In the genomic region with DNA sequence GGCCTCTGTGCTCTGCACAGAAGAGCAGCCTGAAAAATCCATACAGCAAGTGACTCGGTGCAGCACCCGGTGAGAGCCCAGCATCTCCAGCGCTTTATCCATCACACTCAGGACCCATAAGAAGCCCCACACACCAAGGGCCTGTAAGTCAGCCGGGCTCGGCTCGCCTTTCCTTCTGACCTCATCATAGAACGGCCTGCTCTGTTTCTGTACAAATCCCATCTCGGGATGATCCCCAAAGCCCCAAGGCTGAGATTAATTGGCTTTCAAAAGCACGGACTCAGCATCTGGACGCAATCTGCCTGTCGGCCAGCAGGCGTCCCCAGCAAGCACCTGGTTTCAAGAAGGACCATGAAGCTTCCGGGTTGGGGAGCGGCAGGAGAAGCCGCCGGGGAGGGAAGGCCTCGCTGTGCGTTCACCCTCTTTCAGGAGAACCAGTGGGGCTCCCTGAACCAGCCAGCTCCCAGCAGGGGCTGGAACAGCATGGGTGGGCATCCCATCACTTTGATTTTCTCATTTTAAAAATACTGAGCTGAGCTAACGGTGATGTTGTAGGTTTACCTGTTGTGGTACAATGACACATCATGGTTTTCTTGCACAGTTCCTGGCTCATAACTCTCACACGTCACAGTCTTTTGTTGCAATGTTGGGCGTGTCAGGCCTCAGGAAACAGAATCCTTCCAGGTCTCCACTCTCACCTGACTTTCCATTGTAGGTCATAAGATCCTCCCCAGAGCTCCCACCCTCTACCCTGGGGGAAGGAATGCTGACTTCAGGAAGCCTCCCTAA, we compare ENCODE assay signal across 8 cellular contexts. TPM values are rescaled to one million over a fixed set of nuclear protein-coding genes. Genes with fewer than 3 reads are reported as not detected.
DNase-seq lines count a peak whose midpoint lies in the region; ATAC-seq, FAIRE-seq and TF ChIP-seq lines count a peak whose summit lies in the region.

No MANE protein-coding gene starts in this region.

- no peak overlapping the region for H3K4me2 ChIP-seq in fibroblast of lung (ENCODE audit: extremely low read depth, insufficient read depth, low read length)

- H3K9me3 Mint-ChIP-seq in activated T-helper 17 cell treated with anti-CD3 and anti-CD28 coated beads, Interleukin-2, amount 50 U/mL, for 72 hours, result no peaks in the 10 kb centered on the region
- H3K9me3 Mint-ChIP-seq in natural killer cell treated with Interleukin-12 subunit alpha and Interleukin-12 subunit beta and Interleukin-15 and Interleukin-18, amount 100 ng/mL, for 72 hours, result no peaks in the 10 kb centered on the region

- no peaks in the 10 kb centered on the region for H3K36me3 ChIP-seq in fibroblast of lung (ENCODE audit: control insufficient read depth, insufficient read depth, low read length)

- no peaks in the 10 kb centered on the region for H3K36me3 Mint-ChIP-seq in activated T-helper 17 cell treated with anti-CD3 and anti-CD28 coated beads, Interleukin-2, amount 50 U/mL, for 72 hours (ENCODE audit: low read depth)
- H3K36me3 Mint-ChIP-seq in natural killer cell treated with Interleukin-12 subunit alpha and Interleukin-12 subunit beta and Interleukin-15 and Interleukin-18, amount 100 ng/mL, for 72 hours, result no peaks in the 10 kb centered on the region

- H3K4me3 ChIP-seq in LNCaP clone FGC (ENCODE audit: low read depth, low read length) (0 out of 2 replicates have a peak overlapping the region, but pooled peaks have one; percentile 10), fibroblast of lung (replicated peaks in 1 of 4; ENCODE audit: control extremely low read depth in 1 of 4, insufficient read depth in 1 of 4, low read depth in 3 of 4, low read length in 4 of 4) (peak overlapping the region in 1 of 4 experiments; percentile 20)

- DNase-seq in AG08396 (ENCODE audit: low spot score), result peak; percentile 88
- peak; percentile 81 for DNase-seq in GM19239 (ENCODE audit: insufficient read length, low spot score)
- DNase-seq in LNCaP clone FGC (ENCODE audit: low read depth), result peak; percentile 64
- peak; percentile 82 for DNase-seq in RPMI7951 (ENCODE audit: low read depth)
- DNase-seq in fibroblast of lung (ENCODE audit: low read depth in 2 of 2), result peak; percentile 81 to 86
- peak; percentile 86 for DNase-seq in natural killer cell treated with Interleukin-12 subunit alpha and Interleukin-12 subunit beta and Interleukin-15 and Interleukin-18, amount 100 ng/mL, for 72 hours (ENCODE audit: low spot score)
- peak; percentile 81 for DNase-seq in superior temporal gyrus (ENCODE audit: extremely low spot score)

- peak overlapping the region; percentile 3 for H2AFZ ChIP-seq in fibroblast of lung (ENCODE audit: low read length)

- FAIRE-seq in GM19239 (lab: Jason Lieb, UNC), result peak; percentile 98

- peaks cover 24% of the 10 kb centered on the region for H3K4me1 Mint-ChIP-seq in activated T-helper 17 cell treated with anti-CD3 and anti-CD28 coated beads, Interleukin-2, amount 50 U/mL, for 72 hours
- peaks cover 40 to 45% of the 10 kb centered on the region in 2 donors for H3K4me1 Mint-ChIP-seq in natural killer cell treated with Interleukin-12 subunit alpha and Interleukin-12 subunit beta and Interleukin-15 and Interleukin-18, amount 100 ng/mL, for 72 hours (ENCODE audit: low read depth in 2 of 2)

- ATAC-seq in activated T-helper 17 cell treated with anti-CD3 and anti-CD28 coated beads, Interleukin-2, amount 50 U/mL, for 72 hours (replicated peaks), result peak; percentile 87
- peak; percentile 83 to 88 for ATAC-seq in natural killer cell treated with Interleukin-12 subunit alpha and Interleukin-12 subunit beta and Interleukin-15 and Interleukin-18, amount 100 ng/mL, for 72 hours

- H3K79me2 ChIP-seq in fibroblast of lung (ENCODE audit: control insufficient read depth, insufficient read depth, low read length), result no peaks in the 10 kb centered on the region

- no peak overlapping the region for H3K9ac ChIP-seq in fibroblast of lung (ENCODE audit: insufficient read depth, low read length)

- H3K27me3 Mint-ChIP-seq in activated T-helper 17 cell treated with anti-CD3 and anti-CD28 coated beads, Interleukin-2, amount 50 U/mL, for 72 hours, result no peaks in the 10 kb centered on the region
- no peaks in the 10 kb centered on the region for H3K27me3 Mint-ChIP-seq in natural killer cell treated with Interleukin-12 subunit alpha and Interleukin-12 subunit beta and Interleukin-15 and Interleukin-18, amount 100 ng/mL, for 72 hours

- H3K4me3 Mint-ChIP-seq in activated T-helper 17 cell treated with anti-CD3 and anti-CD28 coated beads, Interleukin-2, amount 50 U/mL, for 72 hours, result peak overlapping the region; percentile 70
- H3K4me3 Mint-ChIP-seq in natural killer cell treated with Interleukin-12 subunit alpha and Interleukin-12 subunit beta and Interleukin-15 and Interleukin-18, amount 100 ng/mL, for 72 hours, result peak overlapping the region; percentile 69

- no peaks in the 10 kb centered on the region for H3K27me3 ChIP-seq in fibroblast of lung (ENCODE audit: control insufficient read depth, insufficient read depth, low read length)

- no peak overlapping the region for H3K27ac ChIP-seq in fibroblast of lung (ENCODE audit: insufficient read depth, low read length)

- peak; percentile 80 for TF ChIP-seq CTCF in LNCaP clone FGC (IDR thresholded peaks at IDR 0.05; ENCODE audit: control insufficient read depth, extremely low read depth, insufficient read depth)
- TF ChIP-seq CTCF in fibroblast of lung (conservative IDR thresholded peaks at IDR 0.05 in 1 of 2, IDR thresholded peaks at IDR 0.05 in 1 of 2; ENCODE audit: low read depth in 1 of 2, low read length in 2 of 2), result peak; percentile 76 to 87

- H3K27ac Mint-ChIP-seq in activated T-helper 17 cell treated with anti-CD3 and anti-CD28 coated beads, Interleukin-2, amount 50 U/mL, for 72 hours, result peak overlapping the region; percentile 87
- H3K27ac Mint-ChIP-seq in natural killer cell treated with Interleukin-12 subunit alpha and Interleukin-12 subunit beta and Interleukin-15 and Interleukin-18, amount 100 ng/mL, for 72 hours, result peak overlapping the region; percentile 74 to 84

- H4K20me1 ChIP-seq in fibroblast of lung (ENCODE audit: control insufficient read depth, extremely low read depth, insufficient read depth, low read length), result no peaks in the 10 kb centered on the region

- peaks cover 11% of the 10 kb centered on the region for H3K4me1 ChIP-seq in fibroblast of lung (ENCODE audit: control insufficient read depth, extremely low read depth, insufficient read depth, low read length)

- no peaks in the 10 kb centered on the region for H3K9me3 ChIP-seq in fibroblast of lung (ENCODE audit: control insufficient read depth, insufficient read depth, low read depth, low read length)

RNA-seq across cellular contexts. Expression of a gene that starts 6.7 kb away (rescaled TPM):
- total RNA-seq in RPMI7951 (2014; rRNA removed; shearing (Covaris generic)), result 3.7 and 5.0 TPM in 2 replicates
- 10 to 100 TPM; 36.9 to 37.7 TPM for total RNA-seq in activated T-helper 17 cell treated with anti-CD3 and anti-CD28 coated beads, Interleukin-2, amount 50 U/mL, for 72 hours
- total RNA-seq in fibroblast of lung, result 8.2 and 10.1 TPM in 2 replicates
- polyA plus RNA-seq in fibroblast of lung, result 4.3 and 7.1 TPM in 2 replicates
- 4.4 and 7.8 TPM in 2 replicates for polyA plus RNA-seq in fibroblast of lung (2012)
- 2.6 and 4.7 TPM in 2 replicates for polyA minus RNA-seq in fibroblast of lung (ENCODE audit: low replicate concordance)
- 10 to 100 TPM; 34.0 to 82.2 TPM for total RNA-seq in natural killer cell treated with Interleukin-12 subunit alpha and Interleukin-12 subunit beta and Interleukin-15 and Interleukin-18, amount 100 ng/mL, for 72 hours

RNA-seq across cellular contexts. Expression of a gene that starts 22.9 kb away (rescaled TPM):
- total RNA-seq in RPMI7951 (2014; rRNA removed; shearing (Covaris generic)), result 104 and 207 TPM in 2 replicates
- 100 to 1,000 TPM; 167 to 309 TPM for total RNA-seq in activated T-helper 17 cell treated with anti-CD3 and anti-CD28 coated beads, Interleukin-2, amount 50 U/mL, for 72 hours
- total RNA-seq in fibroblast of lung, result 99.4 and 107 TPM in 2 replicates
- 36.0 and 71.0 TPM in 2 replicates for polyA plus RNA-seq in fibroblast of lung
- 114 and 177 TPM in 2 replicates for polyA plus RNA-seq in fibroblast of lung (2012)
- 65.0 and 109 TPM in 2 replicates for polyA minus RNA-seq in fibroblast of lung (ENCODE audit: low replicate concordance)
- total RNA-seq in natural killer cell treated with Interleukin-12 subunit alpha and Interleukin-12 subunit beta and Interleukin-15 and Interleukin-18, amount 100 ng/mL, for 72 hours, result 100 to 1,000 TPM; 241 to 534 TPM
